Comparison of ENCODE assay signal across 22 cellular contexts in genomic region chr10:47360419-47361040, GRCh38. TPM values are rescaled to one million over a fixed set of nuclear protein-coding genes. Genes with fewer than 3 reads are reported as not detected.
DNase-seq lines count a peak whose midpoint lies in the region; ATAC-seq, FAIRE-seq and TF ChIP-seq lines count a peak whose summit lies in the region.
"Had no signal": no experiment of that assay in that cellular context is flagged by ENCODE, and none has a peak within 500 bp of the region (broad histone marks: within the 10 kb centered on the region; RNA-seq: fewer than 3 reads in every experiment).

No MANE protein-coding gene starts in this region.

- no peak for TF ChIP-seq CTCF in SK-N-SH (IDR thresholded peaks at IDR 0.05)
- TF ChIP-seq CTCF in WERI-Rb-1 (IDR thresholded peaks at IDR 0.05; ENCODE audit: low read depth, low read length), result no peak
- no peak for TF ChIP-seq CTCF in stomach (IDR thresholded peaks at IDR 0.05)

- no peaks in the 10 kb centered on the region for H3K79me2 ChIP-seq in SK-N-SH (ENCODE audit: insufficient read depth)

- TF ChIP-seq EP300 in SK-N-SH (IDR thresholded peaks at IDR 0.05; ENCODE audit: borderline replicate concordance in 1 of 2, low read depth in 1 of 2, low read length in 1 of 2) (no peak), stomach (IDR thresholded peaks at IDR 0.05) (no peak)

- in situ Hi-C loops in G401 (cut with HindIII; ENCODE audit: low sequenced_read_pairs), result no loop called here

- TF ChIP-seq RAD21 in SK-N-SH (IDR thresholded peaks at IDR 0.05; ENCODE audit: low read length), result no peak

- intact Hi-C loops in stomach (cut with DNase I; ENCODE audit: low total_unique reads), result no loop called here

- H3K4me3 ChIP-seq in SK-N-SH (ENCODE audit: low read depth in 2 of 2, low read length in 1 of 2) (no peak overlapping the region), WERI-Rb-1 (ENCODE audit: low read depth, low read length) (peak overlapping the region; percentile 14; the same call in 1 of the 2 replicates), stomach (no peak overlapping the region)
- H3K4me3 ChIP-seq: lower lobe of right lung, sigmoid colon, upper lobe of left lung had no signal

- ATAC-seq in SK-N-SH treated with all-trans-retinoic acid at 6 μM for 48 hours, result no peak

- no peak for FAIRE-seq in GM19239 (lab: Jason Lieb, UNC)
- FAIRE-seq: endometrium, HTR-8/SVneo had no signal

- DNase-seq in SK-N-SH (no peak), WERI-Rb-1 (peak; percentile 86), islet precursor cell (peak; percentile 67), stomach (peak; percentile 19), GM19239 (ENCODE audit: insufficient read length, low spot score) (no peak), G401 (ENCODE audit: low spot score) (no peak), SIG-M5 (lab: John Stamatoyannopoulos, UW) (no peak)
- DNase-seq: activated CD8-positive, alpha-beta memory T cell treated with anti-CD3 and anti-CD28 coated beads for 24 hours; activated naive CD8-positive, alpha-beta T cell treated with anti-CD3 and anti-CD28 coated beads, Interleukin-2, amount 10 ng/mL, durations not matched to agents 7 days and 5 days; cortex of kidney; lower lobe of right lung; NCI-H2107; NCI-H526 treated with DMSO at 0.1 percent for 48 hours; sigmoid colon; stimulated activated naive B cell treated with anti-CD40 and anti-IgM and Interleukin-4, amounts not matched to agents 10 μg/mL and 1 μg/mL and 100 μg/mL, for 72 hours; SW 1271; upper lobe of left lung had no signal

- H3K9ac ChIP-seq in SK-N-SH, result no peak overlapping the region

- no peaks in the 10 kb centered on the region for H3K27me3 ChIP-seq in SK-N-SH (ENCODE audit: insufficient read depth)
- no peaks in the 10 kb centered on the region for H3K27me3 ChIP-seq in WERI-Rb-1 (ENCODE audit: insufficient read depth, low read depth, severe bottlenecking)
- no peaks in the 10 kb centered on the region for H3K27me3 ChIP-seq in stomach
- H3K27me3 ChIP-seq: sigmoid colon, upper lobe of left lung had no signal

- no peaks in the 10 kb centered on the region for H3K36me3 ChIP-seq in SK-N-SH (replicated peaks in 1 of 2; ENCODE audit: control insufficient read depth in 1 of 2, insufficient read depth in 2 of 2, low read length in 1 of 2)
- peaks cover 38% of the 10 kb centered on the region for H3K36me3 ChIP-seq in WERI-Rb-1
- H3K36me3 ChIP-seq in stomach, result no peaks in the 10 kb centered on the region
- H3K36me3 ChIP-seq: lower lobe of right lung, sigmoid colon, upper lobe of left lung had no signal

- POLR2A ChIA-PET in SK-N-SH (lab: Yijun Ruan, JAX), result no interaction called here

- H4K20me1 ChIP-seq in SK-N-SH (ENCODE audit: insufficient read depth), result no peaks in the 10 kb centered on the region

- TF ChIP-seq POLR2A in stomach (IDR thresholded peaks at IDR 0.05), result no peak

- H3K27ac ChIP-seq in SK-N-SH (ENCODE audit: low read depth in 2 of 2, low read length in 1 of 2) (no peak overlapping the region), WERI-Rb-1 (peak overlapping the region; percentile 90), stomach (no peak overlapping the region)
- H3K27ac ChIP-seq: lower lobe of right lung, sigmoid colon, upper lobe of left lung had no signal

- peaks cover 0 to 8% of the 10 kb centered on the region in 2 experiments; a peak in 1 of 4 replicates for H3K4me1 ChIP-seq in SK-N-SH (ENCODE audit: control insufficient read depth in 1 of 2, insufficient read depth in 2 of 2, low read depth in 1 of 2, low read length in 1 of 2)
- no peaks in the 10 kb centered on the region for H3K4me1 ChIP-seq in stomach
- H3K4me1 ChIP-seq: lower lobe of right lung, sigmoid colon, upper lobe of left lung had no signal

- 80% methylated on average over 13 of the region's 14 CpGs for WGBS in SK-N-SH (ENCODE audit: low lambda C conversion rate)
- WGBS in stomach, 5 donors, result 81 to 91% (median 86%) methylated on average over 14 of the region's 14 CpGs

- H3F3A ChIP-seq in SK-N-SH (replicated peaks; ENCODE audit: insufficient read depth), result peaks cover 3% of the 10 kb centered on the region

- H3K9me2 ChIP-seq in SK-N-SH, result no peaks in the 10 kb centered on the region

- no peaks in the 10 kb centered on the region for H3K9me3 ChIP-seq in SK-N-SH
- no peaks in the 10 kb centered on the region for H3K9me3 ChIP-seq in WERI-Rb-1 (ENCODE audit: severe bottlenecking)
- H3K9me3 ChIP-seq in stomach, result no peaks in the 10 kb centered on the region
- H3K9me3 ChIP-seq: Caco-2, lower lobe of right lung, sigmoid colon, upper lobe of left lung had no signal

- peak overlapping the region; percentile 51; the same call in 1 of the 2 replicates for H2AFZ ChIP-seq in SK-N-SH (ENCODE audit: low read depth)

- CTCF ChIA-PET in SK-N-SH (lab: Yijun Ruan, JAX), result interaction anchor here (0.9 to 5.3 kb wide), 9 partner anchors 8 to 336 kb away, joined by 3 to 50 read pairs (median 14); partner anchors contain the start of gene RBP3

- H3K4me2 ChIP-seq in SK-N-SH, result no peak overlapping the region

TF ChIP-seq in SK-N-SH, 30 proteins besides CTCF, POLR2A, EP300 and RAD21 (continues in another document):
- TF ChIP-seq MXI1 (IDR thresholded peaks at IDR 0.05; ENCODE audit: low read depth, low read length), result no peak
- no peak for TF ChIP-seq TAF1 (IDR thresholded peaks at IDR 0.05; ENCODE audit: borderline replicate concordance, low read depth, low read length)
- no peak for TF ChIP-seq TCF12 (IDR thresholded peaks at IDR 0.05)
- no peak for TF ChIP-seq FOXJ3 (CRISPR knock-in tag; IDR thresholded peaks at IDR 0.05)
- no peak for TF ChIP-seq MAX (IDR thresholded peaks at IDR 0.05; ENCODE audit: low read depth)
- no peak for TF ChIP-seq FOXM1 (IDR thresholded peaks at IDR 0.05; ENCODE audit: low read depth)
- TF ChIP-seq ELF1 (IDR thresholded peaks at IDR 0.05), result no peak

TF ChIP-seq in SK-N-SH treated with all-trans-retinoic acid at 6 μM for 48 hours, 23 proteins besides CTCF, POLR2A, EP300 and RAD21 (continues in another document):
- TF ChIP-seq POU6F1 (CRISPR knock-in tag; IDR thresholded peaks at IDR 0.05; ENCODE audit: borderline replicate concordance, low read depth) (no peak), CSRNP3 (CRISPR knock-in tag; IDR thresholded peaks at IDR 0.05) (no peak), ARNTL (CRISPR knock-in tag; IDR thresholded peaks at IDR 0.05; ENCODE audit: borderline replicate concordance, low read depth) (no peak), ZNF8 (CRISPR knock-in tag; IDR thresholded peaks at IDR 0.05) (no peak)

RNA-seq across cellular contexts. Expression of gene RBP3, which starts 12.4 kb away (rescaled TPM):
- polyA plus RNA-seq in SK-N-SH (2012; rRNA removed) (not detected in 2 replicates), stomach (not detected)
- not detected in 2 replicates for polyA plus RNA-seq in SK-N-SH (2012; cell fraction: cytosol; rRNA removed)
- not detected in 2 replicates for polyA plus RNA-seq in SK-N-SH (2012; cell fraction: nucleus; rRNA removed)
- not detected for total RNA-seq in stomach
- total RNA-seq in G401 (2014; rRNA removed; shearing (Covaris generic)), result not detected in 2 replicates
- total RNA-seq: activated naive CD8-positive, alpha-beta T cell treated with anti-CD3 and anti-CD28 coated beads, Interleukin-2, amount 10 ng/mL, durations not matched to agents 7 days and 5 days; Caco-2; lower lobe of right lung; osteocyte; sigmoid colon; upper lobe of left lung had no signal
- polyA plus RNA-seq: sigmoid colon had no signal

RNA-seq across cellular contexts. Expression of gene ZNF488, which starts 23.6 kb away (rescaled TPM):
- polyA plus RNA-seq in SK-N-SH (2012; rRNA removed), result 0.59 and 0.81 TPM in 2 replicates
- polyA plus RNA-seq in SK-N-SH (2012; cell fraction: cytosol; rRNA removed), result 0.27 and 0.52 TPM in 2 replicates
- polyA plus RNA-seq in SK-N-SH (2012; cell fraction: nucleus; rRNA removed), result 0.48 and 0.52 TPM in 2 replicates
- 10 to 100 TPM in 1 of 5 donors, 1 to 10 TPM in 1, under 1 TPM in 2, not detected in 1; 0.43 to 15.1 (median 1.4) TPM for total RNA-seq in stomach
- under 1 TPM in 2 of 3 donors, not detected in 1; 0.50 to 0.68 TPM for polyA plus RNA-seq in stomach
- total RNA-seq in G401 (2014; rRNA removed; shearing (Covaris generic)), result not detected in 2 replicates
- total RNA-seq: activated naive CD8-positive, alpha-beta T cell treated with anti-CD3 and anti-CD28 coated beads, Interleukin-2, amount 10 ng/mL, durations not matched to agents 7 days and 5 days had no signal

RNA-seq across cellular contexts. Expression of gene GDF2, which starts 38.3 kb away (rescaled TPM):
- polyA plus RNA-seq in SK-N-SH (2012; rRNA removed) (not detected in 2 replicates), stomach (not detected)
- not detected in 2 replicates for polyA plus RNA-seq in SK-N-SH (2012; cell fraction: cytosol; rRNA removed)
- polyA plus RNA-seq in SK-N-SH (2012; cell fraction: nucleus; rRNA removed), result not detected in 2 replicates
- not detected for total RNA-seq in stomach
- total RNA-seq in G401 (2014; rRNA removed; shearing (Covaris generic)), result not detected in 2 replicates
- total RNA-seq: activated naive CD8-positive, alpha-beta T cell treated with anti-CD3 and anti-CD28 coated beads, Interleukin-2, amount 10 ng/mL, durations not matched to agents 7 days and 5 days; Caco-2; lower lobe of right lung; osteocyte; sigmoid colon; upper lobe of left lung had no signal
- polyA plus RNA-seq: sigmoid colon had no signal

Comparison
In these comparisons a context has a peak if more than half of its experiments do, and no peak if none do; other contexts are left out.
1. DNase-seq: peak in WERI-Rb-1 (single experiment), islet precursor cell (single experiment) and stomach (single experiment); none in SK-N-SH (single experiment), GM19239 (single experiment), G401 (single experiment) and SIG-M5 (single experiment).